In the genomic region with DNA sequence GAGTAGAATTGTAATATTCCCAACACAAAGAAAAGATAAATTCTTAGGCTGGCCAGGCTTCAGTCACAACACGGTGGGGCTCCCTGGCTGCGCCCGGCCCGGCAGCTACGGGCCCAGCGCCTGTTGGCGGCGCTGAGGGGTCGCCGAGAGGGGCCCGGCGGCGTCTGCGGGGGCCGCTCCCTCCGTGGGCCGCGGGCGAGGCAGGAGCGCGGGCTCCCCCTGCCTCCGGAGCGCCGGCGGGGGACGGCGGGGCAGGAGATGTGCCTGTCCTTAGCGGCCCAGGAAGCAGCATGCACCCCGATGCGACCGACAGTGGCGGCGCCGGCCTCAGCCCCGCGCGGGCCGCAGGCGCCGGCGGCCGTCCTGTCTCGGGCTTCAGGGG, we compare ENCODE assay signal across 8 cellular contexts.
DNase-seq lines count a peak whose midpoint lies in the region; ATAC-seq lines count a peak whose summit lies in the region.
"Not testable (repeated sequence)": the region's sequence is repeated elsewhere in the genome, so short reads cannot be mapped to it uniquely, and the experiment has no call there.

No MANE protein-coding gene starts in this region.

- H3K27me3 Mint-ChIP-seq in memory B cell, result not testable (repeated sequence)

- DNase-seq in COLO668 (lab: John Stamatoyannopoulos, UW; ENCODE audit: unreplicated experiment) (peak; percentile 75), OCI-M1 (lab: John Stamatoyannopoulos, UW) (peak; percentile 67), activated T-helper 1 cell treated with Interleukin-2 at 50 U/mL for 16 hours (ENCODE audit: low read depth) (peak; percentile 3), memory B cell (ENCODE audit: low spot score in 2 of 2) (peak in 1 of 2 donors; percentile 25)
- peak; percentile 44 for DNase-seq in stimulated activated CD4-positive, alpha-beta T cell treated with anti-CD3 and anti-CD28 coated beads, Interleukin-4, amount 100 ng/mL, for 1 hour

- H3K9me3 Mint-ChIP-seq in memory B cell, result not testable (repeated sequence)

- not testable (repeated sequence) for H3K36me3 Mint-ChIP-seq in memory B cell

- peaks cover 15% of the 10 kb centered on the region for H3K4me1 Mint-ChIP-seq in memory B cell

- H3K27ac Mint-ChIP-seq in memory B cell, result peak overlapping the region; percentile 26

- H3K4me3 Mint-ChIP-seq in memory B cell, result peak overlapping the region; percentile 62

- peak; percentile 53 for ATAC-seq in GM21367 (IDR thresholded peaks at IDR 0.05; ENCODE audit: unreplicated experiment)
- peak; percentile 41 for ATAC-seq in HG03175 (IDR thresholded peaks at IDR 0.05; ENCODE audit: unreplicated experiment)
- ATAC-seq in esophagus mucosa, result peak; percentile 68
- ATAC-seq in memory B cell (ENCODE audit: low read depth), result peak; percentile 77
